30 cellular contexts compared by ENCODE assay signal in the genomic region with DNA sequence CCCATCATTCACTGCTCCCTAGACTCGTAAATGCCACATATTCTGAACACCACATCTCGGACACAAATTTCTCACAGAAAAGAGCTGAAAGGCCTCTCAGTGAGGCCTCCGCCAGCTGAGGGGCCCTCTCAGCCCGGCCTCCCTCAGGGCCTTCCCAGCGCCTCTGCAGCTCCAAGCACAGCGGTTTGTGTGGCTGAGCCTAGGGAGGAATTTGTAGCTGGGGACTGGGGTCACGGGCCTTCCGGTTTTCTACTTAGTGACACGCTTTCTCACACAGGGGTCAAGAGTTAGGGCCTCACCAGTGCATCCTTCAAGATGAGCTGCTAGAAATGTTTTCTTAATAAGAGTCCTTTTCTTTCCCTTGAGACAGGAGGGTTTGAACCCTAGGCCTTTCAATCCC.
"Had no signal": no experiment of that assay in that cellular context is flagged by ENCODE, and none has a peak within 500 bp of the region (broad histone marks: within the 10 kb centered on the region; RNA-seq: fewer than 3 reads in every experiment).

No MANE protein-coding gene starts in this region.

- H3K4me3 Mint-ChIP-seq: activated naive CD8-positive, alpha-beta T cell; naive thymus-derived CD4-positive, alpha-beta T cell; stimulated activated memory B cell treated with anti-CD40 and anti-IgM and Interleukin-4, amounts not matched to agents 10 μg/mL and 1 μg/mL and 100 μg/mL, for 72 hours; stimulated activated naive CD8-positive, alpha-beta T cell treated with anti-CD3 and anti-CD28 coated beads, Interleukin-15, amount 100 ng/mL, for 72 hours; WTC11 had no signal

- ATAC-seq: gastrocnemius medialis; left lung; naive thymus-derived CD4-positive, alpha-beta T cell; sciatic nerve; stimulated activated naive CD8-positive, alpha-beta T cell treated with anti-CD3 and anti-CD28 coated beads, Interleukin-15, amount 100 ng/mL, for 72 hours; WTC11 had no signal

- H3K36me3 ChIP-seq: colonic mucosa, gastrocnemius medialis, left lung, ovary, upper lobe of left lung had no signal

- H3K4me3 ChIP-seq: colonic mucosa, gastrocnemius medialis, hepatocyte, left lung, ovary, skin epidermis, upper lobe of left lung had no signal

- H3K27ac Mint-ChIP-seq: activated naive CD8-positive, alpha-beta T cell; progenitor cell of endocrine pancreas; stimulated activated memory B cell treated with anti-CD40 and anti-IgM and Interleukin-4, amounts not matched to agents 10 μg/mL and 1 μg/mL and 100 μg/mL, for 72 hours; stimulated activated naive CD8-positive, alpha-beta T cell treated with anti-CD3 and anti-CD28 coated beads, Interleukin-15, amount 100 ng/mL, for 72 hours; WTC11 had no signal

- H3K9me2 ChIP-seq: SK-N-SH had no signal

- H3K27me3 ChIP-seq: colonic mucosa, gastrocnemius medialis, hepatocyte, left lung, ovary, upper lobe of left lung had no signal

- H3K9me3 ChIP-seq: colonic mucosa, gastrocnemius medialis, left lung, ovary, SK-N-SH, upper lobe of left lung had no signal

- H3K4me1 Mint-ChIP-seq: naive thymus-derived CD4-positive, alpha-beta T cell; stimulated activated memory B cell treated with anti-CD40 and anti-IgM and Interleukin-4, amounts not matched to agents 10 μg/mL and 1 μg/mL and 100 μg/mL, for 72 hours; stimulated activated naive CD8-positive, alpha-beta T cell treated with anti-CD3 and anti-CD28 coated beads, Interleukin-15, amount 100 ng/mL, for 72 hours had no signal

- H3K4me1 ChIP-seq: colonic mucosa, left lung, upper lobe of left lung had no signal

- H3K36me3 Mint-ChIP-seq: activated naive CD8-positive, alpha-beta T cell; naive thymus-derived CD4-positive, alpha-beta T cell; stimulated activated memory B cell treated with anti-CD40 and anti-IgM and Interleukin-4, amounts not matched to agents 10 μg/mL and 1 μg/mL and 100 μg/mL, for 72 hours; WTC11 had no signal

- H3K79me2 ChIP-seq: hepatocyte had no signal

- H3K27me3 Mint-ChIP-seq: activated naive CD8-positive, alpha-beta T cell; naive thymus-derived CD4-positive, alpha-beta T cell; stimulated activated memory B cell treated with anti-CD40 and anti-IgM and Interleukin-4, amounts not matched to agents 10 μg/mL and 1 μg/mL and 100 μg/mL, for 72 hours; stimulated activated naive CD8-positive, alpha-beta T cell treated with anti-CD3 and anti-CD28 coated beads, Interleukin-15, amount 100 ng/mL, for 72 hours had no signal

- H3K27ac ChIP-seq: colonic mucosa, gastrocnemius medialis, hepatocyte, left lung, ovary, skin epidermis, upper lobe of left lung had no signal

- H3K4me2 ChIP-seq: hepatocyte, SK-N-SH had no signal

- FAIRE-seq: bronchial epithelial cell had no signal

- H3K9me3 Mint-ChIP-seq: naive thymus-derived CD4-positive, alpha-beta T cell; stimulated activated memory B cell treated with anti-CD40 and anti-IgM and Interleukin-4, amounts not matched to agents 10 μg/mL and 1 μg/mL and 100 μg/mL, for 72 hours; stimulated activated naive CD8-positive, alpha-beta T cell treated with anti-CD3 and anti-CD28 coated beads, Interleukin-15, amount 100 ng/mL, for 72 hours; WTC11 had no signal

- DNase-seq: activated CD4-positive, alpha-beta T cell treated with anti-CD3 and anti-CD28 coated beads, Interleukin-2, amount 50 U/mL, for 4 hours; activated CD8-positive, alpha-beta memory T cell treated with anti-CD3 and anti-CD28 coated beads for 24 hours; activated effector memory CD4-positive, alpha-beta T cell treated with Interleukin-2 at 50 U/mL for 16 hours; activated naive CD4-positive, alpha-beta T cell treated with Interleukin-2 at 50 U/mL for 16 hours; anterior cingulate cortex; colonic mucosa; effector memory CD4-positive, alpha-beta T cell; gastrocnemius medialis; glutamatergic neuron; left lung; mammary epithelial cell; midbrain; naive thymus-derived CD4-positive, alpha-beta T cell; ovary; SK-N-SH; stimulated activated CD4-positive, alpha-beta T cell treated with anti-CD3 and anti-CD28 coated beads, Interleukin-12 subunit alpha, Interleukin-12 subunit beta, amount 100 ng/mL, for 4 hours; stimulated activated CD4-positive, alpha-beta T cell treated with anti-CD3 and anti-CD28 coated beads, Interleukin-4, amount 100 ng/mL, for 1 hour; stimulated activated naive CD8-positive, alpha-beta T cell treated with anti-CD3 and anti-CD28 coated beads, Interleukin-15, amount 100 ng/mL, for 72 hours; substantia nigra; SW 1271; T-helper 2 cell had no signal

- H2AFZ ChIP-seq: hepatocyte had no signal

- H3K9ac ChIP-seq: SK-N-SH had no signal
